Comparison of ENCODE assay signal across 1 cellular context in genomic region chr3:142752605-142753004, GRCh38. TPM values are rescaled to one million over a fixed set of nuclear protein-coding genes. Genes with fewer than 3 reads are reported as not detected.
"Had no signal": no experiment of that assay in that cellular context is flagged by ENCODE, and none has a peak within 500 bp of the region (broad histone marks: within the 10 kb centered on the region; RNA-seq: fewer than 3 reads in every experiment).

No MANE protein-coding gene starts in this region.

RNA-seq across cellular contexts. Expression of gene TRPC1, which starts 28.8 kb away (rescaled TPM):
- polyA plus RNA-seq: immature natural killer cell had no signal
